8 cellular contexts compared by ENCODE assay signal in the genomic region with DNA sequence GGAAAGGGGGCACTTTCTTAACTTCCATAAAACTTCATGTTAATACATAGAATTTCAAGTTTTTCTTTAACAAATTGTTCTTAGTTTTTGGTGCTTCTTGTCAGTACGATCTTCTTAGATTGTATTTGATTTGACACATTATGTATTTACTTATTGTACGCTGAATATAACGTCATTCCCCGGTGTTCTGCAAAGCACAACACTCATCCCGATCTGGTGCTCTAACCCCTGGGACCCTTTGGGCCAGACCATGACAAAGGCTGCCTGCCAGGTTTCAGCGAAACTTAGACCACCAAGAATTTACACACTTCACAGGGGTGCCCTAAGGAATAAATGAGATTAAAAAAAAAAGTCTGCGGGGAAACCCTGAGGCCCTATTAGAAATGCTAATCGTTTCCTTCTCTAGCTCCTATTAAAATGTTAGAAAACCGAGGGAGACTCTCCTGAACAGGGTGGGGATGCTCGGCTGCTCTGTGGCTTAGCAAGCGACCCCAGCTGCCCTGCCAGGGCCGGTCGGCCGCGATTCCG. TPM values are rescaled to one million over a fixed set of nuclear protein-coding genes. Genes with fewer than 3 reads are reported as not detected.
DNase-seq lines count a peak whose midpoint lies in the region; ATAC-seq and TF ChIP-seq lines count a peak whose summit lies in the region.

No MANE protein-coding gene starts in this region.

- no peaks in the 10 kb centered on the region; the same call in 1 of the 2 replicates for H3K36me3 ChIP-seq in Panc1 (ENCODE audit: control insufficient read depth, insufficient read depth, low read length)

- no peak for TF ChIP-seq CTCF in GM12864 (IDR thresholded peaks at IDR 0.05; ENCODE audit: low read depth, low read length, missing control alignments)
- TF ChIP-seq CTCF in Panc1 (IDR thresholded peaks at IDR 0.05) = no peak

- POLR2A ChIA-PET in Panc1 (lab: Charles Lee) = interaction anchor here (0.5 to 0.6 kb wide), 2 partner anchors 105 to 384 kb away, joined by 3 to 4 read pairs; no protein-coding TSS in a partner anchor

- peak overlapping the region; percentile 87 for H3K27ac ChIP-seq in Panc1 (ENCODE audit: low read length)

- DNase-seq in GM12864 (ENCODE audit: low read depth) = no peak
- no peak for DNase-seq in Panc1 (ENCODE audit: low read depth, low spot score)
- DNase-seq in erythroblast (lab: John Stamatoyannopoulos, UW) = peak; percentile 66 to 78
- DNase-seq in pons (ENCODE audit: low spot score) = peak; percentile 54
- no peak for DNase-seq in SW 1271 (lab: John Stamatoyannopoulos, UW)
- DNase-seq in stimulated activated CD8-positive, alpha-beta memory T cell treated with anti-CD3 and anti-CD28 coated beads, Interleukin-4, amount 100 ng/mL, for 48 hours = no peak
- DNase-seq in amygdala (lab: John Stamatoyannopoulos, UW) = no peak

- TF ChIP-seq POLR2A in erythroblast (IDR thresholded peaks at IDR 0.05; ENCODE audit: low read length) = no peak

- H3K4me1 ChIP-seq in Panc1 (ENCODE audit: control insufficient read depth, insufficient read depth, low read length) = peaks cover 13% of the 10 kb centered on the region

- CTCF ChIA-PET in Panc1 (lab: Charles Lee) = interaction anchor here (0.6 kb wide), 1 partner anchor 322 kb away, joined by 10 read pairs; no protein-coding TSS in a partner anchor

- H3K4me3 ChIP-seq in GM12864 (ENCODE audit: low read depth, low read length) (peak overlapping the region; percentile 86), Panc1 (ENCODE audit: low read depth in 2 of 2, low read length in 2 of 2) (peak overlapping the region; percentile 68)

- intact Hi-C loops in Panc1 (cut with micrococcal nuclease; ENCODE audit: unreplicated experiment) = no loop called here

- in situ Hi-C loops in Panc1 (cut with HindIII; ENCODE audit: low pct_unique_long_range_greater_than_20kb, low sequenced_read_pairs) = no loop called here

- BruUV-seq in Panc1 (replicated peaks; lab: Mats Ljungman, UMichigan) = no TSS peak

- no peaks in the 10 kb centered on the region for H3K27me3 ChIP-seq in Panc1 (ENCODE audit: control insufficient read depth, insufficient read depth, low read length)

- no peaks in the 10 kb centered on the region for H3K9me3 ChIP-seq in Panc1 (ENCODE audit: control insufficient read depth, insufficient read depth, low read depth, low read length)

- ATAC-seq in Panc1 (no peak), HG03565 (IDR thresholded peaks at IDR 0.05; ENCODE audit: unreplicated experiment) (no peak)

RNA-seq across cellular contexts. Expression of gene ANP32B, which starts 0.9 kb away (rescaled TPM):
- 109 TPM for total RNA-seq in Panc1 (2021; ENCODE audit: unreplicated experiment)
- polyA plus RNA-seq in Panc1 (2012; ENCODE audit: insufficient read length) = 115 TPM

RNA-seq across cellular contexts. Expression of gene HEMGN, which starts 44.3 kb away (rescaled TPM):
- not detected for total RNA-seq in Panc1 (2021; ENCODE audit: unreplicated experiment)
- polyA plus RNA-seq in Panc1 (2012; ENCODE audit: insufficient read length) = not detected

RNA-seq across cellular contexts. Expression of gene TRMO, which starts 60.0 kb away (rescaled TPM):
- total RNA-seq in Panc1 (2021; ENCODE audit: unreplicated experiment) = 10.4 TPM
- 6.4 TPM for polyA plus RNA-seq in Panc1 (2012; ENCODE audit: insufficient read length)

Comparison
In these comparisons a context has a peak if more than half of its experiments do, and no peak if none do; other contexts are left out.
1. DNase-seq: peak in erythroblast (2 of 2) and pons (single experiment); none in GM12864 (single experiment), Panc1 (single experiment), SW 1271 (0 of 2), stimulated activated CD8-positive, alpha-beta memory T cell treated with anti-CD3 and anti-CD28 coated beads, Interleukin-4, amount 100 ng/mL, for 48 hours (single experiment) and amygdala (0 of 56).